1 cellular context compared by ENCODE assay signal in the genomic region with DNA sequence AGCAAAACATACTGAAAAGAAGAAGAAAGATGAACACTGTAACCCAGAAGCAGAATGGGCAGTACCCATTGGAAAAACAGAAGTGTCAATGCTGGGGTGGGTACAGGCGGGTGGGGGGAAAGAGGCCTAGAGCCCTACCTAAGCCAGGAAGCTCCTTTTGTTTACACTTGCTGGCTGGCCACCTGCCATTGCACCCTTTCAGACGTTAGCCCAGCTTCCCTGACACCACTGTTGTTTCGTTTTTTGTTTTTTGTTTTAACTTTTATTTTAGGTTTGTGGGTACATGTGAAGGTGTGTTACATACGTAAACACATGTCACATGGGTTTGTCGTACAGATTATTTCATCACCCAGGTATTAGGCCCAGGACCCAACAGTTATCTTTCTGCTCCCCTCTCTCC.
TF ChIP-seq lines count a peak whose summit lies in the region.

No MANE protein-coding gene starts in this region.

TF ChIP-seq in GM23338, 12 proteins besides CTCF, POLR2A, EP300 and RAD21 (continued from another document):
- TF ChIP-seq, protein P1, sequence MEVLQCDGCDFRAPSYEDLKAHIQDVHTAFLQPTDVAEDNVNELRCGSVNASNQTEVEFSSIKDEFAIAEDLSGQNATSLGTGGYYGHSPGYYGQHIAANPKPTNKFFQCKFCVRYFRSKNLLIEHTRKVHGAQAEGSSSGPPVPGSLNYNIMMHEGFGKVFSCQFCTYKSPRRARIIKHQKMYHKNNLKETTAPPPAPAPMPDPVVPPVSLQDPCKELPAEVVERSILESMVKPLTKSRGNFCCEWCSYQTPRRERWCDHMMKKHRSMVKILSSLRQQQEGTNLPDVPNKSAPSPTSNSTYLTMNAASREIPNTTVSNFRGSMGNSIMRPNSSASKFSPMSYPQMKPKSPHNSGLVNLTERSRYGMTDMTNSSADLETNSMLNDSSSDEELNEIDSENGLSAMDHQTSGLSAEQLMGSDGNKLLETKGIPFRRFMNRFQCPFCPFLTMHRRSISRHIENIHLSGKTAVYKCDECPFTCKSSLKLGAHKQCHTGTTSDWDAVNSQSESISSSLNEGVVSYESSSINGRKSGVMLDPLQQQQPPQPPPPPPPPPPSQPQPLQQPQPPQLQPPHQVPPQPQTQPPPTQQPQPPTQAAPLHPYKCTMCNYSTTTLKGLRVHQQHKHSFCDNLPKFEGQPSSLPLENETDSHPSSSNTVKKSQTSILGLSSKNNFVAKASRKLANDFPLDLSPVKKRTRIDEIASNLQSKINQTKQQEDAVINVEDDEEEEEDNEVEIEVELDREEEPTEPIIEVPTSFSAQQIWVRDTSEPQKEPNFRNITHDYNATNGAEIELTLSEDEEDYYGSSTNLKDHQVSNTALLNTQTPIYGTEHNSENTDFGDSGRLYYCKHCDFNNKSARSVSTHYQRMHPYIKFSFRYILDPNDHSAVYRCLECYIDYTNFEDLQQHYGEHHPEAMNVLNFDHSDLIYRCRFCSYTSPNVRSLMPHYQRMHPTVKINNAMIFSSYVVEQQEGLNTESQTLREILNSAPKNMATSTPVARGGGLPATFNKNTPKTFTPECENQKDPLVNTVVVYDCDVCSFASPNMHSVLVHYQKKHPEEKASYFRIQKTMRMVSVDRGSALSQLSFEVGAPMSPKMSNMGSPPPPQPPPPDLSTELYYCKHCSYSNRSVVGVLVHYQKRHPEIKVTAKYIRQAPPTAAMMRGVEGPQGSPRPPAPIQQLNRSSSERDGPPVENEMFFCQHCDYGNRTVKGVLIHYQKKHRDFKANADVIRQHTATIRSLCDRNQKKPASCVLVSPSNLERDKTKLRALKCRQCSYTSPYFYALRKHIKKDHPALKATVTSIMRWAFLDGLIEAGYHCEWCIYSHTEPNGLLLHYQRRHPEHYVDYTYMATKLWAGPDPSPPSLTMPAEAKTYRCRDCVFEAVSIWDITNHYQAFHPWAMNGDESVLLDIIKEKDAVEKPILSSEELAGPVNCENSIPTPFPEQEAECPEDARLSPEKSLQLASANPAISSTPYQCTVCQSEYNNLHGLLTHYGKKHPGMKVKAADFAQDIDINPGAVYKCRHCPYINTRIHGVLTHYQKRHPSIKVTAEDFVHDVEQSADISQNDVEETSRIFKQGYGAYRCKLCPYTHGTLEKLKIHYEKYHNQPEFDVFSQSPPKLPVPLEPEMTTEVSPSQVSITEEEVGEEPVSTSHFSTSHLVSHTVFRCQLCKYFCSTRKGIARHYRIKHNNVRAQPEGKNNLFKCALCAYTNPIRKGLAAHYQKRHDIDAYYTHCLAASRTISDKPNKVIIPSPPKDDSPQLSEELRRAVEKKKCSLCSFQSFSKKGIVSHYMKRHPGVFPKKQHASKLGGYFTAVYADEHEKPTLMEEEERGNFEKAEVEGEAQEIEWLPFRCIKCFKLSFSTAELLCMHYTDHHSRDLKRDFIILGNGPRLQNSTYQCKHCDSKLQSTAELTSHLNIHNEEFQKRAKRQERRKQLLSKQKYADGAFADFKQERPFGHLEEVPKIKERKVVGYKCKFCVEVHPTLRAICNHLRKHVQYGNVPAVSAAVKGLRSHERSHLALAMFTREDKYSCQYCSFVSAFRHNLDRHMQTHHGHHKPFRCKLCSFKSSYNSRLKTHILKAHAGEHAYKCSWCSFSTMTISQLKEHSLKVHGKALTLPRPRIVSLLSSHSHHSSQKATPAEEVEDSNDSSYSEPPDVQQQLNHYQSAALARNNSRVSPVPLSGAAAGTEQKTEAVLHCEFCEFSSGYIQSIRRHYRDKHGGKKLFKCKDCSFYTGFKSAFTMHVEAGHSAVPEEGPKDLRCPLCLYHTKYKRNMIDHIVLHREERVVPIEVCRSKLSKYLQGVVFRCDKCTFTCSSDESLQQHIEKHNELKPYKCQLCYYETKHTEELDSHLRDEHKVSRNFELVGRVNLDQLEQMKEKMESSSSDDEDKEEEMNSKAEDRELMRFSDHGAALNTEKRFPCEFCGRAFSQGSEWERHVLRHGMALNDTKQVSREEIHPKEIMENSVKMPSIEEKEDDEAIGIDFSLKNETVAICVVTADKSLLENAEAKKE (CRISPR knock-in tag; IDR thresholded peaks at IDR 0.05): no peak
- TF ChIP-seq NANOG (IDR thresholded peaks at IDR 0.05; ENCODE audit: borderline replicate concordance): no peak
- TF ChIP-seq ZNF331 (CRISPR knock-in tag; IDR thresholded peaks at IDR 0.05; ENCODE audit: low read depth): no peak
- TF ChIP-seq EZH2phosphoT487 (IDR thresholded peaks at IDR 0.05; ENCODE audit: unreplicated experiment): no peak
